Comparison of ENCODE assay signal across 8 cellular contexts in genomic region chr4:102430511-102430910, GRCh38.
DNase-seq lines count a peak whose midpoint lies in the region; ATAC-seq and TF ChIP-seq lines count a peak whose summit lies in the region.

No MANE protein-coding gene starts in this region.

- peak; percentile 19 for ATAC-seq in GM21717 (IDR thresholded peaks at IDR 0.05; ENCODE audit: unreplicated experiment)
- peak; percentile 4 for ATAC-seq in activated CD8-positive, alpha-beta T cell treated with anti-CD3 and anti-CD28 coated beads, Interleukin-2, amount 10 ng/mL, durations not matched to agents 7 days and 5 days
- no peak for ATAC-seq in HG03378 (IDR thresholded peaks at IDR 0.05; ENCODE audit: unreplicated experiment)
- no peak for ATAC-seq in HG02763 (IDR thresholded peaks at IDR 0.05; ENCODE audit: unreplicated experiment)

- no peaks in the 10 kb centered on the region for H3K36me3 ChIP-seq in iPS-18a (ENCODE audit: control insufficient read depth, low read depth, low read length)
- H3K36me3 ChIP-seq in spleen = no peaks in the 10 kb centered on the region

- H3K4me1 ChIP-seq in iPS-18a (ENCODE audit: control insufficient read depth, low read depth, low read length) (peaks cover 6% of the 10 kb centered on the region), spleen (peaks cover 0 to 10% (median 7%) of the 10 kb centered on the region in 6 donors)

- no peak for TF ChIP-seq POLR2A in spleen (IDR thresholded peaks at IDR 0.05)

- peaks cover 2% of the 10 kb centered on the region for H3K27me3 Mint-ChIP-seq in activated CD8-positive, alpha-beta T cell treated with anti-CD3 and anti-CD28 coated beads, Interleukin-2, amount 10 ng/mL, durations not matched to agents 7 days and 5 days (ENCODE audit: low read depth)

- DNase-seq in AG10803 (ENCODE audit: low read depth) = peak; percentile 8
- no peak for DNase-seq in activated CD8-positive, alpha-beta T cell treated with anti-CD3 and anti-CD28 coated beads, Interleukin-2, amount 10 ng/mL, durations not matched to agents 7 days and 5 days
- no peak for DNase-seq in spleen
- no peak for DNase-seq in NCI-H748 (lab: John Stamatoyannopoulos, UW; ENCODE audit: unreplicated experiment)

- peaks cover 15% of the 10 kb centered on the region for H3K4me1 Mint-ChIP-seq in activated CD8-positive, alpha-beta T cell treated with anti-CD3 and anti-CD28 coated beads, Interleukin-2, amount 10 ng/mL, durations not matched to agents 7 days and 5 days (ENCODE audit: low read depth)

- peaks cover 5% of the 10 kb centered on the region for H3K9me3 Mint-ChIP-seq in activated CD8-positive, alpha-beta T cell treated with anti-CD3 and anti-CD28 coated beads, Interleukin-2, amount 10 ng/mL, durations not matched to agents 7 days and 5 days (ENCODE audit: insufficient read depth)

- H3K36me3 Mint-ChIP-seq in activated CD8-positive, alpha-beta T cell treated with anti-CD3 and anti-CD28 coated beads, Interleukin-2, amount 10 ng/mL, durations not matched to agents 7 days and 5 days (ENCODE audit: low read depth) = peaks cover 11% of the 10 kb centered on the region

- POLR2A ChIA-PET in activated CD8-positive, alpha-beta T cell treated with anti-CD3 and anti-CD28 coated beads, Interleukin-2, amount 10 ng/mL, durations not matched to agents 7 days and 5 days (lab: Charles Lee) = interaction anchor here (1.1 to 2.2 kb wide), 3 partner anchors 86 to 397 kb away, joined by 5 to 9 read pairs (median 5); partner anchors contain the start of genes SLC39A8 and UBE2D3

- peak overlapping the region; percentile 88 for H3K4me3 Mint-ChIP-seq in activated CD8-positive, alpha-beta T cell treated with anti-CD3 and anti-CD28 coated beads, Interleukin-2, amount 10 ng/mL, durations not matched to agents 7 days and 5 days

- CTCF ChIA-PET in activated CD8-positive, alpha-beta T cell treated with anti-CD3 and anti-CD28 coated beads, Interleukin-2, amount 10 ng/mL, durations not matched to agents 7 days and 5 days (lab: Charles Lee) = interaction anchor here (0.6 to 3.5 kb wide), 35 partner anchors 9 to 806 kb away, joined by 3 to 24 read pairs (median 4); partner anchors contain the start of genes BDH2, MANBA and SLC39A8

- 6 to 13% (median 10%) methylated on average over 2 of the region's 2 CpGs for WGBS in spleen, 5 donors

- H3K9me3 ChIP-seq in iPS-18a (ENCODE audit: control insufficient read depth, low read depth, low read length) (no peaks in the 10 kb centered on the region), spleen (no peaks in the 10 kb centered on the region)

- peak overlapping the region; percentile 91 for H3K9ac ChIP-seq in iPS-18a (ENCODE audit: low read length)

- peak overlapping the region; percentile 66 for H3K4me3 ChIP-seq in AG10803 (ENCODE audit: low read length)
- peak overlapping the region; percentile 77 for H3K4me3 ChIP-seq in iPS-18a (ENCODE audit: low read length)
- peak overlapping the region; percentile 44 to 73 (median 54) for H3K4me3 ChIP-seq in spleen

- no peaks in the 10 kb centered on the region for H3K27me3 ChIP-seq in iPS-18a (ENCODE audit: control insufficient read depth, insufficient read depth, low read length)
- H3K27me3 ChIP-seq in spleen (replicated peaks in 1 of 7) = no peaks in the 10 kb centered on the region

- peak overlapping the region; percentile 89 for H3K27ac Mint-ChIP-seq in activated CD8-positive, alpha-beta T cell treated with anti-CD3 and anti-CD28 coated beads, Interleukin-2, amount 10 ng/mL, durations not matched to agents 7 days and 5 days

- no peak for TF ChIP-seq CTCF in AG10803 (conservative IDR thresholded peaks at IDR 0.05; ENCODE audit: low read length)
- TF ChIP-seq CTCF in spleen (IDR thresholded peaks at IDR 0.05 in 8 of 11, conservative IDR thresholded peaks at IDR 0.05 in 3 of 11) = no peak

- intact Hi-C loops in spleen (cut with DNase I; ENCODE audit: low total_unique reads) = loop anchor here (10.0 kb wide), 1 partner anchor 86 kb away; the partner anchor contains the start of gene SLC39A8

- H3K27ac ChIP-seq in iPS-18a (ENCODE audit: low read length) = peak overlapping the region; percentile 43
- peak overlapping the region in 6 of 8 donors; percentile 68 to 80 (median 74) for H3K27ac ChIP-seq in spleen

Comparison
In these comparisons a context has a peak if more than half of its experiments do, and no peak if none do; other contexts are left out.
1. ATAC-seq: peak in GM21717 (single experiment) and activated CD8-positive, alpha-beta T cell treated with anti-CD3 and anti-CD28 coated beads, Interleukin-2, amount 10 ng/mL, durations not matched to agents 7 days and 5 days (single experiment); none in HG03378 (single experiment) and HG02763 (single experiment).
2. Peak in every context shown above with its lines, with median percentiles within 50 percentile points of each other: H3K4me3 ChIP-seq.